1 cellular context compared by ENCODE assay signal in genomic region chr17:4587803-4588202, GRCh38.
TF ChIP-seq lines count a peak whose summit lies in the region.

No MANE protein-coding gene starts in this region.

TF ChIP-seq in HEK293, 187 proteins besides CTCF, POLR2A, EP300 and RAD21 (continued from another document):
- TF ChIP-seq ZBTB17 (tag by site-specific recombination; IDR thresholded peaks at IDR 0.05), result 0 out of 2 replicates have a peak, but pooled peaks have one; percentile 19
